ENCODE assay signal across 14 cellular contexts in the genomic region with DNA sequence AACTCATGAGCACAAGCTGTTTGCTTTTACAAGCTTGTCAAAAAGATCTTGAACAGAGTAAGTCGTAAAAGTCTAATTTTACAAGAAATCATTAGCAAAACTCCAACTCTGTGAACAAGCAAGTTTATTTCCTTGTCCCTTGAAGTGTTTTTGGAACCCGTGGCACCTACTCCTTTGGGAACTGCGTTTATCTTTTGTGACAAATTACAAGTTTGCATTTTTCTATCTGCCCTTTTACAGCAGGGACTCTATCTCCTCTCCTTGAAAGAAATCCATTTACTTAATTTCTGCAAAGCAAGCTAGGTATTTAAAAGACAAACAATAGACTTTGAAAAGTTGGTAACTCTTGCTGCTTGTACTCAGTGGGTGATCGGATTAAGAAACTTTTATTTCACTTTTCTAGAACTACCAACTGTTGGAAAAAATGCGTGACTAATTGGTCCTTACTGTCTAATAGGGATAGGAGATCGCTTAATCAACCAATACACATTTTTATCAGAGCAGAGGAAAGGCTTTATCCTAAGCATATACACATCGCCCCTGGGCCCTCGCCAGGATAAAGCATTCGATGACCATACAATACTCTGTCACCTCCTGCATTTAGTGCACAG. TPM values are rescaled to one million over a fixed set of nuclear protein-coding genes. Genes with fewer than 3 reads are reported as not detected.
DNase-seq lines count a peak whose midpoint lies in the region; ATAC-seq, FAIRE-seq and TF ChIP-seq lines count a peak whose summit lies in the region.
"Had no signal": no experiment of that assay in that cellular context is flagged by ENCODE, and none has a peak within 500 bp of the region (broad histone marks: within the 10 kb centered on the region; RNA-seq: fewer than 3 reads in every experiment).

No MANE protein-coding gene starts in this region.

- peaks cover 68% of the 10 kb centered on the region for H3K79me2 ChIP-seq in neural progenitor cell (ENCODE audit: low read depth)

- H3K4me1 Mint-ChIP-seq in neural progenitor cell, result peaks cover 55% of the 10 kb centered on the region
- H3K4me1 Mint-ChIP-seq: activated naive CD8-positive, alpha-beta T cell treated with anti-CD3 and anti-CD28 coated beads for 36 hours had no signal

- H3K4ac ChIP-seq in IMR-90 (ENCODE audit: low read depth, low read length), result no peak overlapping the region

- H3K27me3 ChIP-seq in IMR-90 (ENCODE audit: control insufficient read depth, insufficient read depth, low read length), result peaks cover 10% of the 10 kb centered on the region
- H3K27me3 ChIP-seq in neural progenitor cell, result peaks cover 17% of the 10 kb centered on the region

- H4K20me1 ChIP-seq in IMR-90 (ENCODE audit: insufficient read depth, low read length) (no peaks in the 10 kb centered on the region), neural progenitor cell (ENCODE audit: low read depth) (peaks cover 54% of the 10 kb centered on the region)

- peak overlapping the region; percentile 93 for H3K4me2 ChIP-seq in A549
- peak overlapping the region; percentile 70; the same call in 1 of the 2 replicates for H3K4me2 ChIP-seq in IMR-90 (ENCODE audit: low read depth, low read length)
- H3K4me2 ChIP-seq in neural progenitor cell, result peak overlapping the region; percentile 86

- intact Hi-C loops in IMR-90 (cut with micrococcal nuclease), result loop anchor here (5.0 kb wide), 2 partner anchors 64 to 176 kb away; no protein-coding TSS in a partner anchor

- H3K23ac ChIP-seq in IMR-90 (ENCODE audit: low read depth, low read length), result no peak overlapping the region

- no peak overlapping the region for H3K14ac ChIP-seq in IMR-90 (replicated peaks; ENCODE audit: low read depth, low read length)

- H3K27ac ChIP-seq in A549 (no peak overlapping the region), IMR-90 (ENCODE audit: insufficient read depth, low read length) (no peak overlapping the region), neural progenitor cell (peak overlapping the region; percentile 96)
- H3K27ac ChIP-seq: BLaER1, skin epidermis had no signal

- peaks cover 75% of the 10 kb centered on the region for H3F3A ChIP-seq in neural progenitor cell (ENCODE audit: low read depth)

- H3K4me1 ChIP-seq in A549 (peaks cover 23% of the 10 kb centered on the region), IMR-90 (ENCODE audit: control insufficient read depth, insufficient read depth, low read length) (peaks cover 3% of the 10 kb centered on the region; the same call in 1 of the 2 replicates), neural progenitor cell (peaks cover 54% of the 10 kb centered on the region)

- in situ Hi-C loops in IMR-90 (cut with MboI; ENCODE audit: low sequenced_read_pairs), result no loop called here

- dilution Hi-C loops in IMR-90 (cut with HindIII; ENCODE audit: low sequenced_read_pairs, unreplicated experiment), result no loop called here

- DNase-seq in A549 (ENCODE audit: low read depth in 1 of 2, low spot score in 1 of 2) (no peak), IMR-90 (no peak), neural progenitor cell (ENCODE audit: low spot score) (peak; percentile 43), NCI-H226 (no peak), cerebellum (ENCODE audit: low spot score) (no peak)
- DNase-seq: activated CD4-positive, alpha-beta memory T cell treated with anti-CD3 and anti-CD28 coated beads, Interleukin-2, amount 10 ng/mL, durations not matched to agents 7 days and 5 days; activated naive CD8-positive, alpha-beta T cell treated with anti-CD3 and anti-CD28 coated beads for 36 hours; NCI-H446 had no signal

- no peak overlapping the region for H4K8ac ChIP-seq in IMR-90 (ENCODE audit: low read depth in 2 of 2, low read length in 2 of 2)

- FAIRE-seq in A549 (lab: Jason Lieb, UNC) (peak; percentile 28), endometrium (lab: Jason Lieb, UNC) (peak; percentile 99)

- no peak overlapping the region for H2AK9ac ChIP-seq in IMR-90 (replicated peaks; ENCODE audit: low read depth, low read length, poor library complexity)

- H3K9me3 Mint-ChIP-seq in neural progenitor cell, result no peaks in the 10 kb centered on the region
- H3K9me3 Mint-ChIP-seq: activated CD4-positive, alpha-beta memory T cell treated with anti-CD3 and anti-CD28 coated beads, Interleukin-2, amount 10 ng/mL, durations not matched to agents 7 days and 5 days; activated naive CD8-positive, alpha-beta T cell treated with anti-CD3 and anti-CD28 coated beads for 36 hours had no signal

- TF ChIP-seq CTCF in A549 (IDR thresholded peaks at IDR 0.05), result no peak
- no peak for TF ChIP-seq CTCF in IMR-90 (conservative IDR thresholded peaks at IDR 0.05; ENCODE audit: low read depth, low read length)
- no peak for TF ChIP-seq CTCF in neural progenitor cell (IDR thresholded peaks at IDR 0.05)

- H3K9ac ChIP-seq in IMR-90 (ENCODE audit: low read depth, low read length) (no peak overlapping the region), neural progenitor cell (peak overlapping the region; percentile 95)
- H3K9ac ChIP-seq: BLaER1 had no signal

- no peak overlapping the region for H3K18ac ChIP-seq in IMR-90 (ENCODE audit: low read depth, low read length)

- peaks cover 6% of the 10 kb centered on the region for H3K36me3 Mint-ChIP-seq in neural progenitor cell
- H3K36me3 Mint-ChIP-seq: activated naive CD8-positive, alpha-beta T cell treated with anti-CD3 and anti-CD28 coated beads for 36 hours had no signal

- H3K9me1 ChIP-seq in IMR-90 (ENCODE audit: insufficient read depth, low read length), result no peaks in the 10 kb centered on the region

- TF ChIP-seq RAD21 in A549 (conservative IDR thresholded peaks at IDR 0.05 in 1 of 2, IDR thresholded peaks at IDR 0.05 in 1 of 2) (no peak), IMR-90 (IDR thresholded peaks at IDR 0.05; ENCODE audit: low read length) (no peak)

- no peak overlapping the region for H3K4me3 Mint-ChIP-seq in neural progenitor cell
- H3K4me3 Mint-ChIP-seq: activated CD4-positive, alpha-beta memory T cell treated with anti-CD3 and anti-CD28 coated beads, Interleukin-2, amount 10 ng/mL, durations not matched to agents 7 days and 5 days; activated naive CD8-positive, alpha-beta T cell treated with anti-CD3 and anti-CD28 coated beads for 36 hours had no signal

- TF ChIP-seq EP300 in A549 (IDR thresholded peaks at IDR 0.05), result no peak

- H2AFZ ChIP-seq in IMR-90 (replicated peaks; ENCODE audit: low read length, poor library complexity), result no peak overlapping the region
- no peak overlapping the region for H2AFZ ChIP-seq in neural progenitor cell (replicated peaks)

- H3K36me3 ChIP-seq in IMR-90 (ENCODE audit: control insufficient read depth, insufficient read depth, low read length) (no peaks in the 10 kb centered on the region), neural progenitor cell (peaks cover 3% of the 10 kb centered on the region)
- H3K36me3 ChIP-seq: BLaER1 had no signal

- no peak overlapping the region for H4K5ac ChIP-seq in IMR-90 (ENCODE audit: low read depth, low read length)

- no peak overlapping the region for H2BK120ac ChIP-seq in IMR-90 (ENCODE audit: low read depth, low read length)

- no peak for TF ChIP-seq POLR2A in A549 (IDR thresholded peaks at IDR 0.05; ENCODE audit: low read length)
- no peak for TF ChIP-seq POLR2A in IMR-90 (IDR thresholded peaks at IDR 0.05; ENCODE audit: low read depth, low read length)

- CTCF ChIA-PET in A549 (lab: Yijun Ruan, JAX) (interaction anchor here (0.6 to 1.8 kb wide), 2 partner anchors 176 to 277 kb away, joined by 3 to 5 read pairs; no protein-coding TSS in a partner anchor), IMR-90 (lab: Yijun Ruan, JAX) (no interaction called here)

- no peak overlapping the region for H3K56ac ChIP-seq in IMR-90 (ENCODE audit: extremely low read depth, insufficient read depth, low read length)

- H2BK20ac ChIP-seq in IMR-90 (ENCODE audit: low read depth, low read length), result no peak overlapping the region

- no peaks in the 10 kb centered on the region for H3K79me1 ChIP-seq in IMR-90 (ENCODE audit: low read depth in 1 of 2, low read length in 2 of 2)

- no peak overlapping the region for H2BK5ac ChIP-seq in IMR-90 (ENCODE audit: low read depth, low read length, poor library complexity, severe bottlenecking)

- no peak overlapping the region for H4K91ac ChIP-seq in IMR-90 (ENCODE audit: insufficient read depth, low read depth, low read length)

- ATAC-seq in A549 (no peak), IMR-90 (ENCODE audit: low read depth) (no peak), HG02759 (IDR thresholded peaks at IDR 0.05; ENCODE audit: unreplicated experiment) (no peak), HG03025 (IDR thresholded peaks at IDR 0.05; ENCODE audit: low FRiP score, unreplicated experiment) (no peak)
- ATAC-seq: left lobe of liver had no signal

- BruUV-seq in IMR-90 (replicated peaks; lab: Mats Ljungman, UMichigan), result no TSS peak

- H3K4me3 ChIP-seq in A549 (peak overlapping the region; percentile 92; the same call in 1 of the 3 replicates), IMR-90 (ENCODE audit: insufficient read depth, low read depth, low read length) (no peak overlapping the region), neural progenitor cell (peak overlapping the region; percentile 93)

- 86% methylated on average over 9 of the region's 9 CpGs for WGBS in A549 (ENCODE audit: missing lambda C conversion rate)
- whole genome bisulfite sequencing in IMR-90 (ENCODE audit: extremely low coverage in 2 of 2, insufficient read length in 1 of 2), 2 experiments, result 100% methylated on average over 1 of the region's 9 CpGs; no CpG with 5 or more reads in 1 of the 2 experiments

- POLR2A ChIA-PET in A549 (lab: Yijun Ruan, JAX) (no interaction called here), IMR-90 (lab: Charles Lee; ENCODE audit: unreplicated experiment) (no interaction called here)

- H3K9me3 ChIP-seq in A549, result no peaks in the 10 kb centered on the region
- H3K9me3 ChIP-seq in IMR-90 (ENCODE audit: control insufficient read depth, insufficient read depth, low read length), result no peaks in the 10 kb centered on the region
- H3K9me3 ChIP-seq in neural progenitor cell (ENCODE audit: low read depth), result no peaks in the 10 kb centered on the region
- H3K9me3 ChIP-seq: BLaER1 had no signal

- no peak overlapping the region for H2BK15ac ChIP-seq in IMR-90 (ENCODE audit: low read depth, low read length)

- H3K27me3 Mint-ChIP-seq in neural progenitor cell (ENCODE audit: insufficient read depth, low read depth), result peaks cover 2% of the 10 kb centered on the region

- H3K27ac Mint-ChIP-seq in neural progenitor cell, result no peak overlapping the region
- H3K27ac Mint-ChIP-seq: activated CD4-positive, alpha-beta memory T cell treated with anti-CD3 and anti-CD28 coated beads, Interleukin-2, amount 10 ng/mL, durations not matched to agents 7 days and 5 days; activated naive CD8-positive, alpha-beta T cell treated with anti-CD3 and anti-CD28 coated beads for 36 hours had no signal

- H2AK5ac ChIP-seq in IMR-90 (ENCODE audit: low read depth, low read length), result no peak overlapping the region

RNA-seq across cellular contexts. Expression of a gene that starts 1.9 kb away (rescaled TPM):
- polyA plus RNA-seq in A549 (2011; rRNA removed), result 8.9 and 10.7 TPM in 2 replicates
- 5.1 and 6.5 TPM in 2 replicates for polyA plus RNA-seq in A549 (2012; cell fraction: cytosol; rRNA removed)
- polyA plus RNA-seq in A549 (2012; cell fraction: nucleus; rRNA removed), result 5.2 and 5.9 TPM in 2 replicates
- 5.5 to 5.9 TPM (median 5.6 TPM) in 3 replicates for polyA plus RNA-seq in A549 (2017; fragmentation: RNase III; extraction: RNeasy Plus Mini Kit Qiagen cat#74134 plus additional on column Dnase treatment)
- polyA minus RNA-seq in A549 (2011; rRNA and poly(A)+ RNA removed), result 13.5 and 14.5 TPM in 2 replicates
- 1.4 and 1.7 TPM in 2 replicates for total RNA-seq in IMR-90 (2012; rRNA removed)
- polyA plus RNA-seq in IMR-90 (2012; rRNA removed), result 0.89 and 0.99 TPM in 2 replicates
- 0.61 and 0.62 TPM in 2 replicates for polyA plus RNA-seq in IMR-90 (2012; cell fraction: cytosol; rRNA removed)
- polyA plus RNA-seq in IMR-90 (2012; cell fraction: nucleus; rRNA removed; ENCODE audit: low replicate concordance), result 0.59 and 1.1 TPM in 2 replicates
- total RNA-seq in neural progenitor cell (ENCODE audit: low replicate concordance), result 508 and 574 TPM in 2 replicates
- total RNA-seq in cerebellum, result 28.8 TPM
- total RNA-seq: activated CD4-positive, alpha-beta memory T cell treated with anti-CD3 and anti-CD28 coated beads, Interleukin-2, amount 10 ng/mL, durations not matched to agents 7 days and 5 days; activated naive CD8-positive, alpha-beta T cell treated with anti-CD3 and anti-CD28 coated beads for 36 hours had no signal

Comparison
In these comparisons a context has a peak if more than half of its experiments do, and no peak if none do; other contexts are left out.
1. RNA of a gene that starts 1.9 kb away (total RNA-seq): 508 to 574 TPM in neural progenitor cell; 28.8 TPM in cerebellum (single experiment) and 1.4 to 1.7 TPM in IMR-90; every median in the first group is over 10 times any median in the second.
2. Peak in every context shown above with its lines, with median percentiles within 50 percentile points of each other: H3K4me2 ChIP-seq.